ENCODE assay signal across 24 cellular contexts in genomic region chr13:93687261-93687660, GRCh38.
"Had no signal": no experiment of that assay in that cellular context is flagged by ENCODE, and none has a peak within 500 bp of the region (broad histone marks: within the 10 kb centered on the region; RNA-seq: fewer than 3 reads in every experiment).

No MANE protein-coding gene starts in this region.

- H3K36me3 Mint-ChIP-seq: activated CD4-positive, alpha-beta memory T cell treated with anti-CD3 and anti-CD28 coated beads for 36 hours; activated CD8-positive, alpha-beta memory T cell treated with anti-CD3 and anti-CD28 coated beads, Interleukin-2, amount 10 ng/mL, durations not matched to agents 7 days and 5 days; activated naive CD8-positive, alpha-beta T cell treated with anti-CD3 and anti-CD28 coated beads, Interleukin-2, amount 10 ng/mL, durations not matched to agents 7 days and 5 days; immature natural killer cell; naive B cell; neural progenitor cell had no signal

- H3K27me3 ChIP-seq: brain microvascular endothelial cell, colonic mucosa, neural progenitor cell, right atrium auricular region, tibial nerve, vagina had no signal

- H3K4me3 Mint-ChIP-seq: activated B cell treated with CpG ODN at 0.5 μM for 24 hours; activated CD4-positive, alpha-beta memory T cell treated with anti-CD3 and anti-CD28 coated beads for 36 hours; activated CD8-positive, alpha-beta memory T cell treated with anti-CD3 and anti-CD28 coated beads, Interleukin-2, amount 10 ng/mL, durations not matched to agents 7 days and 5 days; activated naive CD8-positive, alpha-beta T cell treated with anti-CD3 and anti-CD28 coated beads, Interleukin-2, amount 10 ng/mL, durations not matched to agents 7 days and 5 days; activated T-cell treated with anti-CD3 and anti-CD28 coated beads, Interleukin-2, amount 50 U/mL, for 24 hours; endodermal cell; immature natural killer cell; naive B cell; neural progenitor cell had no signal

- H3K9ac ChIP-seq: neural progenitor cell had no signal

- H3K9me3 ChIP-seq: colonic mucosa, right atrium auricular region, tibial nerve, vagina had no signal

- H3K4me3 ChIP-seq: colonic mucosa, neural progenitor cell, right atrium auricular region, tibial nerve, vagina had no signal

- H3K27me3 Mint-ChIP-seq: activated B cell treated with CpG ODN at 0.5 μM for 24 hours; activated CD8-positive, alpha-beta memory T cell treated with anti-CD3 and anti-CD28 coated beads, Interleukin-2, amount 10 ng/mL, durations not matched to agents 7 days and 5 days; activated naive CD8-positive, alpha-beta T cell treated with anti-CD3 and anti-CD28 coated beads, Interleukin-2, amount 10 ng/mL, durations not matched to agents 7 days and 5 days; activated T-cell treated with anti-CD3 and anti-CD28 coated beads, Interleukin-2, amount 50 U/mL, for 24 hours; naive B cell; progenitor cell of endocrine pancreas had no signal

- H3K9me3 Mint-ChIP-seq: activated CD4-positive, alpha-beta memory T cell treated with anti-CD3 and anti-CD28 coated beads for 36 hours; activated T-helper 2 cell treated with anti-CD3 and anti-CD28 coated beads, Interferon-gamma antibody, Interleukin-2, Interleukin-4, amounts not matched to agents 10 μg/mL and 5 μg/mL and 100 μg/mL, durations not matched to agents 14 hours and 24 hours and 36 hours; endodermal cell; neural progenitor cell had no signal

- H3K36me3 ChIP-seq: brain microvascular endothelial cell, colonic mucosa, neural progenitor cell, right atrium auricular region, tibial nerve, vagina had no signal

- H2AFZ ChIP-seq: neural progenitor cell had no signal

- DNase-seq: activated B cell treated with CpG ODN at 0.5 μM for 24 hours; activated CD4-positive, alpha-beta memory T cell treated with anti-CD3 and anti-CD28 coated beads for 36 hours; activated CD4-positive, alpha-beta T cell treated with anti-CD3 and anti-CD28 coated beads for 4 hours; activated CD8-positive, alpha-beta memory T cell treated with anti-CD3 and anti-CD28 coated beads, Interleukin-2, amount 10 ng/mL, durations not matched to agents 7 days and 5 days; activated naive CD4-positive, alpha-beta T cell treated with Interleukin-2 at 50 U/mL for 16 hours; activated naive CD8-positive, alpha-beta T cell treated with anti-CD3 and anti-CD28 coated beads, Interleukin-2, amount 10 ng/mL, durations not matched to agents 7 days and 5 days; activated T-cell treated with anti-CD3 and anti-CD28 coated beads, Interleukin-2, amount 50 U/mL, for 24 hours; brain microvascular endothelial cell; central memory CD4-positive, alpha-beta T cell; colonic mucosa; endodermal cell; immature natural killer cell; left ventricle myocardium superior; naive B cell; stimulated activated CD4-positive, alpha-beta T cell treated with anti-CD3 and anti-CD28 coated beads, Interleukin-2, amount 100 ng/mL, for 24 hours; stimulated activated naive CD4-positive, alpha-beta T cell treated with Interleukin-2 at 50 U/mL for 16 hours; substantia nigra had no signal

- H3K4me2 ChIP-seq: neural progenitor cell had no signal

- H3K27ac Mint-ChIP-seq: activated B cell treated with CpG ODN at 0.5 μM for 24 hours; activated CD4-positive, alpha-beta memory T cell treated with anti-CD3 and anti-CD28 coated beads for 36 hours; activated CD8-positive, alpha-beta memory T cell treated with anti-CD3 and anti-CD28 coated beads, Interleukin-2, amount 10 ng/mL, durations not matched to agents 7 days and 5 days; activated naive CD8-positive, alpha-beta T cell treated with anti-CD3 and anti-CD28 coated beads, Interleukin-2, amount 10 ng/mL, durations not matched to agents 7 days and 5 days; activated T-cell treated with anti-CD3 and anti-CD28 coated beads, Interleukin-2, amount 50 U/mL, for 24 hours; activated T-helper 2 cell treated with anti-CD3 and anti-CD28 coated beads, Interferon-gamma antibody, Interleukin-2, Interleukin-4, amounts not matched to agents 10 μg/mL and 5 μg/mL and 100 μg/mL, durations not matched to agents 14 hours and 24 hours and 36 hours; endodermal cell; immature natural killer cell; naive B cell; neural progenitor cell; progenitor cell of endocrine pancreas had no signal

- H3K4me1 Mint-ChIP-seq: activated B cell treated with CpG ODN at 0.5 μM for 24 hours; activated CD8-positive, alpha-beta memory T cell treated with anti-CD3 and anti-CD28 coated beads, Interleukin-2, amount 10 ng/mL, durations not matched to agents 7 days and 5 days; activated naive CD8-positive, alpha-beta T cell treated with anti-CD3 and anti-CD28 coated beads, Interleukin-2, amount 10 ng/mL, durations not matched to agents 7 days and 5 days; immature natural killer cell; naive B cell; neural progenitor cell had no signal

- H3K4me1 ChIP-seq: colonic mucosa, neural progenitor cell, right atrium auricular region, tibial nerve, vagina had no signal

- H3K27ac ChIP-seq: brain microvascular endothelial cell, colonic mucosa, epithelial cell of prostate, neural progenitor cell, right atrium auricular region, tibial nerve, vagina had no signal
